ENCODE assay signal across 8 cellular contexts in the genomic region with DNA sequence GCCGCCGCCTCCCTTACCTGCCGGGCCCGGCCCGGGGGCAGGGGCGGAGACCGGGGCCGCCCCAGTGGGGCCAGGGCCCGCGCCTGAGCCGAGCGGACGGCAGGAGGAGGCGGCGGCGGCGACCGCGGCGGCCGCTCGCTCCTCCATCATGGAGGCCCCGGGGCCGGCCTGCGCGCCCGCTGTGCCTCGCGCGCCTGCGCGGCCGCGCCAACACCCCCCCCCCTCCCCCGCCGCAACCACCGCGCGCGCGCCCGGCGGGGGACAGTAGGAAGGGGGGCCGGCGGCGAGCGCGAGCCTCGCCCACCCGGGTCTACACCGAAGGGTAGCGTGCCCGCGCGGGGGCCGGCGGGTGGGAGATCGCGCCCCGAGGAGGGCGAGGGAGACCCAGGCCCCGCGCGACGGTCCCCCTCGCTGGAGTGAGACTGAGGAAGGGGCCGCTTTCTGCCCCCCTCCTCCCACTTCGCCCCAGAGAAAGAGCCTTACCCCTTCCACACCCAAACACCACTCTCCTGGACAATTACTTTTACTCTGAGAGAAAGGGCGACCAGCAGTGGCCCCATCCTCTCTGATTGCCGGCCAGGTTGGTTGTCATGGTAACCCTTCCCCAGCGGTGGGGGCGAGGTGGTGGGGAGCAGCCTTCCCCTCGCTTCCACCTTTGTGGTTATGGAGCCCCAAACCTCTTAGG. TPM values are rescaled to one million over a fixed set of nuclear protein-coding genes. Genes with fewer than 3 reads are reported as not detected.
DNase-seq lines count a peak whose midpoint lies in the region; ATAC-seq and TF ChIP-seq lines count a peak whose summit lies in the region.

A gene with protein sequence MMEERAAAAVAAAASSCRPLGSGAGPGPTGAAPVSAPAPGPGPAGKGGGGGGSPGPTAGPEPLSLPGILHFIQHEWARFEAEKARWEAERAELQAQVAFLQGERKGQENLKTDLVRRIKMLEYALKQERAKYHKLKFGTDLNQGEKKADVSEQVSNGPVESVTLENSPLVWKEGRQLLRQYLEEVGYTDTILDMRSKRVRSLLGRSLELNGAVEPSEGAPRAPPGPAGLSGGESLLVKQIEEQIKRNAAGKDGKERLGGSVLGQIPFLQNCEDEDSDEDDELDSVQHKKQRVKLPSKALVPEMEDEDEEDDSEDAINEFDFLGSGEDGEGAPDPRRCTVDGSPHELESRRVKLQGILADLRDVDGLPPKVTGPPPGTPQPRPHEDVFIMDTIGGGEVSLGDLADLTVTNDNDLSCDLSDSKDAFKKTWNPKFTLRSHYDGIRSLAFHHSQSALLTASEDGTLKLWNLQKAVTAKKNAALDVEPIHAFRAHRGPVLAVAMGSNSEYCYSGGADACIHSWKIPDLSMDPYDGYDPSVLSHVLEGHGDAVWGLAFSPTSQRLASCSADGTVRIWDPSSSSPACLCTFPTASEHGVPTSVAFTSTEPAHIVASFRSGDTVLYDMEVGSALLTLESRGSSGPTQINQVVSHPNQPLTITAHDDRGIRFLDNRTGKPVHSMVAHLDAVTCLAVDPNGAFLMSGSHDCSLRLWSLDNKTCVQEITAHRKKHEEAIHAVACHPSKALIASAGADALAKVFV (minus strand): TSS at position 170 of the 685 bp plus-strand sequence. CDS start 20 bp downstream, at position 150.

- H3K27me3 ChIP-seq in MM.1S (replicated peaks; ENCODE audit: insufficient read depth, low read length): no peaks in the 10 kb centered on the region

- no peaks in the 10 kb centered on the region for H3K9me3 Mint-ChIP-seq in activated B cell treated with CpG ODN at 0.5 μM for 24 hours

- peak within 1 kb of the TSS; percentile 83 for H3K27ac Mint-ChIP-seq in activated B cell treated with CpG ODN at 0.5 μM for 24 hours

- no peak for TF ChIP-seq CTCF in MM.1S (IDR thresholded peaks at IDR 0.05; ENCODE audit: low read length)
- TF ChIP-seq CTCF in activated B cell treated with CpG ODN at 0.5 μM for 24 hours (IDR thresholded peaks at IDR 0.05): no peak
- no peak for TF ChIP-seq CTCF in choroid plexus epithelial cell (conservative IDR thresholded peaks at IDR 0.05; ENCODE audit: low read depth, low read length)

- H3K9me2 ChIP-seq in MM.1S (replicated peaks; ENCODE audit: insufficient read depth, low read length): no peaks in the 10 kb centered on the region

- peaks cover 14% of the 10 kb centered on the region for H3K4me1 ChIP-seq in MM.1S (ENCODE audit: low read length)

- peak within 1 kb of the TSS; percentile 97 for H3K9ac ChIP-seq in MM.1S (ENCODE audit: low read length)

- H3K4me1 Mint-ChIP-seq in activated B cell treated with CpG ODN at 0.5 μM for 24 hours: peaks cover 65% of the 10 kb centered on the region

- peak; percentile 75 for DNase-seq in CD1c-positive myeloid dendritic cell (ENCODE audit: extremely low spot score)
- peak; percentile 64 for DNase-seq in MM.1S
- peak; percentile 51 for DNase-seq in activated B cell treated with CpG ODN at 0.5 μM for 24 hours
- DNase-seq in choroid plexus epithelial cell (ENCODE audit: low read depth): no peak
- peak in 1 of 2 donors; percentile 62 for DNase-seq in left colon
- DNase-seq in stimulated activated CD4-positive, alpha-beta T cell treated with anti-CD3 and anti-CD28 coated beads, Interleukin-2, amount 100 ng/mL, for 4 hours (ENCODE audit: low read depth): peak; percentile 47

- peaks cover 30% of the 10 kb centered on the region for H3K36me3 Mint-ChIP-seq in activated B cell treated with CpG ODN at 0.5 μM for 24 hours (ENCODE audit: low read depth)

- no peaks in the 10 kb centered on the region for H3K27me3 Mint-ChIP-seq in activated B cell treated with CpG ODN at 0.5 μM for 24 hours

- H3K36me3 ChIP-seq in MM.1S (replicated peaks; ENCODE audit: insufficient read depth, low read length): no peaks in the 10 kb centered on the region

- peak within 1 kb of the TSS; percentile 96 for H3K4me2 ChIP-seq in MM.1S (ENCODE audit: low read depth, low read length)

- intact Hi-C loops in activated B cell treated with CpG ODN at 0.5 μM for 24 hours (cut with micrococcal nuclease): loop anchor here (2.0 to 5.0 kb wide), 3 partner anchors 28 to 146 kb away; a partner anchor contains a TSS
- intact Hi-C loops in left colon (cut with DNase I, micrococcal nuclease): no loop called here

- POLR2A ChIA-PET in activated B cell treated with CpG ODN at 0.5 μM for 24 hours (lab: Charles Lee): interaction anchor here (0.6 to 1.6 kb wide), 2 partner anchors 9 to 28 kb away, joined by 3 to 6 read pairs; no protein-coding TSS in a partner anchor

- no peaks in the 10 kb centered on the region for H3F3A ChIP-seq in MM.1S (ENCODE audit: insufficient read depth, low read length)

- CTCF ChIA-PET in activated B cell treated with CpG ODN at 0.5 μM for 24 hours (lab: Charles Lee): no interaction called here

- H3K4me3 ChIP-seq in MM.1S (ENCODE audit: low read length) (peak within 1 kb of the TSS; percentile 97), choroid plexus epithelial cell (ENCODE audit: low read depth, low read length) (peak within 1 kb of the TSS; percentile 83)

- ATAC-seq in GM19455 (IDR thresholded peaks at IDR 0.05; ENCODE audit: unreplicated experiment): peak; percentile 45
- peak; percentile 66 for ATAC-seq in activated B cell treated with CpG ODN at 0.5 μM for 24 hours (ENCODE audit: low read depth)
- peak; percentile 75 for ATAC-seq in left colon
- no peak for ATAC-seq in GM21619 (IDR thresholded peaks at IDR 0.05; ENCODE audit: unreplicated experiment)

- H3K79me2 ChIP-seq in MM.1S (ENCODE audit: low read length): peaks cover 55% of the 10 kb centered on the region

- H4K20me1 ChIP-seq in MM.1S (ENCODE audit: insufficient read depth, low read length): peaks cover 21% of the 10 kb centered on the region

- peak within 1 kb of the TSS; percentile 56; the same call in 1 of the 2 replicates for H3K27ac ChIP-seq in MM.1S (ENCODE audit: low read length)

- H3K9me3 ChIP-seq in MM.1S (replicated peaks; ENCODE audit: insufficient read depth, low read length): no peaks in the 10 kb centered on the region

- peak within 1 kb of the TSS; percentile 92 for H2AFZ ChIP-seq in MM.1S (ENCODE audit: low read length)

- H3K4me3 Mint-ChIP-seq in activated B cell treated with CpG ODN at 0.5 μM for 24 hours: peak within 1 kb of the TSS; percentile 94

RNA-seq across cellular contexts. Expression of the gene that starts here (rescaled TPM):
- total RNA-seq in activated B cell treated with CpG ODN at 0.5 μM for 24 hours (83.9 and 90.4 TPM in 2 replicates), left colon (10 to 100 TPM; 69.2 to 74.9 TPM)
